Comparison of ENCODE assay signal across 13 cellular contexts in genomic region chr7:117837841-117838240, GRCh38. TPM values are rescaled to one million over a fixed set of nuclear protein-coding genes. Genes with fewer than 3 reads are reported as not detected.
DNase-seq lines count a peak whose midpoint lies in the region; ATAC-seq and TF ChIP-seq lines count a peak whose summit lies in the region.
"Had no signal": no experiment of that assay in that cellular context is flagged by ENCODE, and none has a peak within 500 bp of the region (broad histone marks: within the 10 kb centered on the region; RNA-seq: fewer than 3 reads in every experiment).

No MANE protein-coding gene starts in this region.

- no peaks in the 10 kb centered on the region for H3K9me3 Mint-ChIP-seq in endodermal cell

- no peak overlapping the region for H3K4me3 Mint-ChIP-seq in endodermal cell

- no peak overlapping the region for H3K4me3 ChIP-seq in endodermal cell (ENCODE audit: low read length)
- no peak overlapping the region for H3K4me3 ChIP-seq in heart left ventricle
- H3K4me3 ChIP-seq: K562, uterus had no signal

- no peak overlapping the region for H3K9ac ChIP-seq in endodermal cell (ENCODE audit: extremely low read depth, low read length, poor library complexity, severe bottlenecking)

- H3K4me1 ChIP-seq in endodermal cell (ENCODE audit: control insufficient read depth, insufficient read depth, low read length): no peaks in the 10 kb centered on the region
- no peaks in the 10 kb centered on the region for H3K4me1 ChIP-seq in heart left ventricle
- H3K4me1 ChIP-seq: uterus had no signal

- no peaks in the 10 kb centered on the region for H3K36me3 Mint-ChIP-seq in endodermal cell (ENCODE audit: low read depth)

- TF ChIP-seq POLR2A in heart left ventricle (IDR thresholded peaks at IDR 0.05): no peak

- peak; percentile 45 for DNase-seq in endodermal cell
- DNase-seq in dermis blood vessel endothelial cell: no peak
- no peak for DNase-seq in activated CD8-positive, alpha-beta memory T cell treated with anti-CD3 and anti-CD28 coated beads, Interleukin-2, amount 50 U/mL, for 48 hours
- DNase-seq in heart left ventricle: no peak
- no peak for DNase-seq in HUDEP-2 (lab: John Stamatoyannopoulos, UW; ENCODE audit: unreplicated experiment in 76 of 76)
- DNase-seq: activated T-cell treated with anti-CD3 and anti-CD28 coated beads, Interleukin-2, amount 50 U/mL, for 1 hour; T1000; uterus had no signal

- no peak for TF ChIP-seq CTCF in endodermal cell (conservative IDR thresholded peaks at IDR 0.05)
- TF ChIP-seq CTCF in heart left ventricle (IDR thresholded peaks at IDR 0.05): no peak

- H3K36me3 ChIP-seq in endodermal cell (ENCODE audit: control insufficient read depth, insufficient read depth, low read length) (no peaks in the 10 kb centered on the region), heart left ventricle (no peaks in the 10 kb centered on the region)
- H3K36me3 ChIP-seq: uterus had no signal

- no peak overlapping the region for H3K27ac Mint-ChIP-seq in endodermal cell

- WGBS in endodermal cell (ENCODE audit: insufficient coverage in 1 of 2, insufficient read length in 1 of 2), 2 experiments: 97 to 100% methylated on average over 1 of the region's 1 CpG
- 91 to 100% (median 99%) methylated on average over 1 of the region's 1 CpG for WGBS in heart left ventricle, 4 donors

- no peaks in the 10 kb centered on the region for H3K27me3 Mint-ChIP-seq in endodermal cell (ENCODE audit: insufficient read depth)

- intact Hi-C loops in heart left ventricle (cut with DNase I): no loop called here

- H3K4me1 Mint-ChIP-seq in endodermal cell: peaks cover 13% of the 10 kb centered on the region

- no peaks in the 10 kb centered on the region for H3K27me3 ChIP-seq in endodermal cell (ENCODE audit: control insufficient read depth, insufficient read depth, low read length, poor library complexity, severe bottlenecking)
- no peaks in the 10 kb centered on the region for H3K27me3 ChIP-seq in heart left ventricle
- H3K27me3 ChIP-seq: uterus had no signal

- H3K9me3 ChIP-seq in endodermal cell (ENCODE audit: control insufficient read depth, low read length) (peaks cover 8% of the 10 kb centered on the region), heart left ventricle (no peaks in the 10 kb centered on the region)
- H3K9me3 ChIP-seq: uterus had no signal

- ATAC-seq in GM18868 (IDR thresholded peaks at IDR 0.05; ENCODE audit: unreplicated experiment) (peak; percentile 86), GM21723 (IDR thresholded peaks at IDR 0.05; ENCODE audit: unreplicated experiment) (peak; percentile 77), HG03196 (IDR thresholded peaks at IDR 0.05; ENCODE audit: unreplicated experiment) (peak; percentile 99), heart left ventricle (no peak)
- ATAC-seq: K562 had no signal

- H3K27ac ChIP-seq in endodermal cell (ENCODE audit: low read depth, low read length): no peak overlapping the region
- no peak overlapping the region for H3K27ac ChIP-seq in heart left ventricle
- H3K27ac ChIP-seq: uterus had no signal

RNA-seq across cellular contexts. Expression of gene CTTNBP2, which starts 35.4 kb away (rescaled TPM):
- 1 to 10 TPM; 5.2 to 6.5 TPM for total RNA-seq in endodermal cell
- 6.4 TPM for polyA plus RNA-seq in endodermal cell (2013, experiment 1 of 2)
- polyA plus RNA-seq in endodermal cell (2013, experiment 2 of 2): 6.5 TPM
- 0.34 and 0.37 TPM in 2 replicates for total RNA-seq in dermis blood vessel endothelial cell
- 1 to 10 TPM in 4 of 9 donors, under 1 TPM in 5; 0.31 to 3.9 (median 0.95) TPM for total RNA-seq in heart left ventricle
- polyA plus RNA-seq in heart left ventricle: under 1 TPM; 0.55 to 0.65 TPM
- total RNA-seq: pulmonary artery endothelial cell had no signal
- polyA plus RNA-seq: K562 had no signal

Comparison
In these comparisons a context has a peak if more than half of its experiments do, and no peak if none do; other contexts are left out.
1. ATAC-seq: peak in GM18868 (single experiment), GM21723 (single experiment) and HG03196 (single experiment); none in heart left ventricle (0 of 4).